In the genomic region with DNA sequence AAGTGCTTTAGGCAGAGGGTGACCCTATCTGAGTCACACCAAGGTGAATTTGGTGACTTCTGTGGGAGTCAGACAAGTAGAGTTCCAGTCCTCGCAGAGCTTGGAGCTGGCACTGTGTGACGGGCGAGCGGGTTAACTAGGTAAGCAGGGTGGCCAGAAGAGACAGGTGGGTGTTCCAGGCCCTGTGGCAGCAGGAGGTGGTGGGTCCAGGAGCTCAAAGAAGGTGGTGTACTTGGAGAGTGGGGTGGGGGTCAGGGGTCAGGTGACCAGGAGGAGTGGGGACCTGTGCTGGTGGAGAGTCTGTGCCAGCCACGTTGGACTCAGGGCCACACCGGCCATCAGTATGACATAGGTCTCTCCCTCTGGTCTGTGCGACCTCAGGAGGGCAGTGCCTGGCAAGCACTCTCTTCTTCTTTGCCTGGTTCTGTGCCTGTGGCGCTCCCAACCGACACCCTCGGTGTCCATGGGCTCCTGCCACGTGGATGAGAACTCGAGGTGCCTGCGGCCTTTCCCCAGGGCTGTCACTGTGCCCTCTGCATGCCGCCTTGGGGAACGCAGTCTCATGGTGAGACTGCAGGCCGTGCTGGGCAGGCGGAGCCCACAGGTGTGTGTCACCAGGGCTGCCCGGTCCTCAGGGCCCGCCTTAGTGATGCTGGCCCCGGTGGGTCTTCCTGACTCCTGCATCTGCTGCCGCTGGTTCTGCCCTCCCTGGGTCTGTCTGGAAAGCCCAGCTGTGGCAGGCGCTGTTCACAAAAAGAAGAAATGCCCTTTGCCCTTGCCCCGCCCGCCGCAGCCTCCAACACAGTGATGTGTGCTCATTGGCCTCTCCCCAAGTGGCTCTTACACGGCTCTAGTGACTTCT, we compare ENCODE assay signal across 1 cellular context.
TF ChIP-seq lines count a peak whose summit lies in the region.

No MANE protein-coding gene starts in this region.

TF ChIP-seq in GM23338, 12 proteins besides CTCF, POLR2A, EP300 and RAD21 (continued from another document):
- no peak for TF ChIP-seq JUNB (IDR thresholded peaks at IDR 0.05; ENCODE audit: unreplicated experiment)
- TF ChIP-seq EZH2phosphoT487 (IDR thresholded peaks at IDR 0.05; ENCODE audit: unreplicated experiment): no peak
- TF ChIP-seq POLR2AphosphoS5 (IDR thresholded peaks at IDR 0.05; ENCODE audit: low read depth): no peak
